In genomic region chr17:58529275-58529674, GRCh38 we compare ENCODE assay signal across 1 cellular context.
A peak's percentile ranks its signal among the peaks of the same experiment; 100 is the strongest.
TF ChIP-seq lines count a peak whose summit lies in the region.

No MANE protein-coding gene starts in this region.

TF ChIP-seq in K562, 482 proteins besides CTCF, POLR2A, EP300 and RAD21:
- TF ChIP-seq NFYB (IDR thresholded peaks at IDR 0.05; ENCODE audit: extremely low read depth, insufficient read length): peak; percentile 12
- TF ChIP-seq MAZ (CRISPR knock-in tag; conservative IDR thresholded peaks at IDR 0.05 in 1 of 2, IDR thresholded peaks at IDR 0.05 in 1 of 2): no peak
